In the genomic region with DNA sequence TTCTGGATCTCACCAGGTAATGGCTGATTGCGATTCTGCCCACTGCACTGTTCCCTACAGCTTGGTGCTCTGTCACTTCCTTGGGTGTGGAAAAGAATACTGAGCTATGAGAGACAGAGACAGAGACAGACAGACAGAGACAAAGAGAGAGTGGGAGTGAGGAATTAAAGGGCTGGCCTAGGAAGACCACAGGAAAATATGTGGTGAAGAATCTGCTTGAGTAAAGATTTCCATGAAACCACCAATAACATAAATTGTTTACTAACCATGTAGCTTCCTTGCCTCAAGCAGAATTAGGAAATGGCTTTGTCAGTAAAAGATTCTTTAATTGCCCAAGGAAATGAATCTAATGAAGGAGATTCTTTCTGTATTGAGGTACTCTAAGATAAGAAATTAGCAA, we compare ENCODE assay signal across 18 cellular contexts. TPM values are rescaled to one million over a fixed set of nuclear protein-coding genes. Genes with fewer than 3 reads are reported as not detected.
DNase-seq lines count a peak whose midpoint lies in the region; TF ChIP-seq lines count a peak whose summit lies in the region.
"Had no signal": no experiment of that assay in that cellular context is flagged by ENCODE, and none has a peak within 500 bp of the region (broad histone marks: within the 10 kb centered on the region; RNA-seq: fewer than 3 reads in every experiment).

No MANE protein-coding gene starts in this region.

- H4K20me1 ChIP-seq in GM23248 (ENCODE audit: insufficient read depth): no peaks in the 10 kb centered on the region

- intact Hi-C loops in prostate gland (cut with DNase I): no loop called here

- H3K36me3 Mint-ChIP-seq in progenitor cell of endocrine pancreas (ENCODE audit: insufficient read depth): peaks cover 66% of the 10 kb centered on the region

- H3K9me3 ChIP-seq in GM23248 (ENCODE audit: low read depth) (no peaks in the 10 kb centered on the region), prostate gland (no peaks in the 10 kb centered on the region)
- H3K9me3 ChIP-seq: tibial artery had no signal

- H3K4me3 ChIP-seq in GM23248 (no peak overlapping the region), brain microvascular endothelial cell (ENCODE audit: low read depth, low read length) (no peak overlapping the region), fibroblast of pulmonary artery (replicated peaks; ENCODE audit: low read depth, low read length) (no peak overlapping the region), prostate gland (no peak overlapping the region)
- H3K4me3 ChIP-seq: tibial artery had no signal

- H3K4me1 ChIP-seq in GM23248 (ENCODE audit: insufficient read depth): peaks cover 32% of the 10 kb centered on the region
- H3K4me1 ChIP-seq in prostate gland (replicated peaks): no peaks in the 10 kb centered on the region

- no peaks in the 10 kb centered on the region for H3K4me1 Mint-ChIP-seq in progenitor cell of endocrine pancreas (ENCODE audit: low read depth)
- H3K4me1 Mint-ChIP-seq: central memory CD8-positive, alpha-beta T cell; nephron progenitor cell; stimulated activated memory B cell treated with anti-CD40 and anti-IgM and Interleukin-4, amounts not matched to agents 10 μg/mL and 1 μg/mL and 100 μg/mL, for 72 hours had no signal

- TF ChIP-seq POLR2A in prostate gland (IDR thresholded peaks at IDR 0.05): no peak

- 95 to 100% methylated on average over 1 of the region's 1 CpG for WGBS in GM23248 (ENCODE audit: low coverage in 1 of 2, low lambda C conversion rate in 2 of 2, missing lambda C conversion rate in 2 of 2), 2 experiments
- 89% methylated on average over 1 of the region's 1 CpG for WGBS in prostate gland

- H3K4me2 ChIP-seq in GM23248 (ENCODE audit: unreplicated experiment): peak overlapping the region; percentile 1

- peaks cover 42% of the 10 kb centered on the region for H3F3A ChIP-seq in GM23248 (ENCODE audit: insufficient read depth)

- H3K9ac ChIP-seq in GM23248: no peak overlapping the region

- H3K9me3 Mint-ChIP-seq in progenitor cell of endocrine pancreas (ENCODE audit: low read depth): peaks cover 11% of the 10 kb centered on the region
- H3K9me3 Mint-ChIP-seq: central memory CD8-positive, alpha-beta T cell had no signal

- H2AFZ ChIP-seq in GM23248: no peak overlapping the region

- H3K27ac ChIP-seq in GM23248 (peak overlapping the region; percentile 44), brain microvascular endothelial cell (peak overlapping the region; percentile 49), prostate gland (no peak overlapping the region)
- H3K27ac ChIP-seq: tibial artery had no signal

- H3K79me2 ChIP-seq in GM23248 (ENCODE audit: insufficient read depth): peaks cover 49% of the 10 kb centered on the region

- peak; percentile 43 for DNase-seq in AG08395 (ENCODE audit: low spot score)
- DNase-seq in GM23248: peak; percentile 62
- no peak for DNase-seq in brain microvascular endothelial cell
- peak; percentile 41 for DNase-seq in fibroblast of pulmonary artery (ENCODE audit: low read depth)
- DNase-seq in GM19240 (ENCODE audit: insufficient read length, low spot score): no peak
- DNase-seq in activated CD8-positive, alpha-beta memory T cell treated with anti-CD3 and anti-CD28 coated beads for 24 hours: no peak
- DNase-seq in prostate gland (ENCODE audit: low spot score): no peak
- no peak for DNase-seq in progenitor cell of endocrine pancreas (ENCODE audit: low spot score, unreplicated experiment)
- DNase-seq: activated CD4-positive, alpha-beta T cell treated with anti-CD3 and anti-CD28 coated beads, Interleukin-2, amount 10 ng/mL, durations not matched to agents 7 days and 5 days; activated naive CD4-positive, alpha-beta T cell treated with anti-CD3 and anti-CD28 coated beads, Interleukin-2, amount 50 U/mL, for 16 hours; effector CD8-positive, alpha-beta T cell; KBM-7; NCI-H1048; NCI-H2081; nephron progenitor cell; tibial artery had no signal

- H3K27me3 ChIP-seq in GM23248 (replicated peaks; ENCODE audit: insufficient read depth) (no peaks in the 10 kb centered on the region), brain microvascular endothelial cell (replicated peaks) (no peaks in the 10 kb centered on the region), prostate gland (replicated peaks; ENCODE audit: insufficient read depth) (no peaks in the 10 kb centered on the region)
- H3K27me3 ChIP-seq: tibial artery had no signal

- H3K9me2 ChIP-seq in GM23248 (ENCODE audit: insufficient read depth): no peaks in the 10 kb centered on the region

- H3K36me3 ChIP-seq in GM23248 (ENCODE audit: low read depth): peaks cover 53% of the 10 kb centered on the region
- H3K36me3 ChIP-seq in brain microvascular endothelial cell (replicated peaks): peaks cover 22% of the 10 kb centered on the region
- H3K36me3 ChIP-seq in prostate gland: no peaks in the 10 kb centered on the region

- no peaks in the 10 kb centered on the region for H3K27me3 Mint-ChIP-seq in progenitor cell of endocrine pancreas
- H3K27me3 Mint-ChIP-seq: activated CD4-positive, alpha-beta T cell treated with anti-CD3 and anti-CD28 coated beads, Interleukin-2, amount 10 ng/mL, durations not matched to agents 7 days and 5 days; central memory CD8-positive, alpha-beta T cell; stimulated activated memory B cell treated with anti-CD40 and anti-IgM and Interleukin-4, amounts not matched to agents 10 μg/mL and 1 μg/mL and 100 μg/mL, for 72 hours had no signal

- H3K4me3 Mint-ChIP-seq in progenitor cell of endocrine pancreas (ENCODE audit: low read depth): no peak overlapping the region
- H3K4me3 Mint-ChIP-seq: activated CD4-positive, alpha-beta T cell treated with anti-CD3 and anti-CD28 coated beads, Interleukin-2, amount 10 ng/mL, durations not matched to agents 7 days and 5 days; central memory CD8-positive, alpha-beta T cell; nephron progenitor cell; stimulated activated memory B cell treated with anti-CD40 and anti-IgM and Interleukin-4, amounts not matched to agents 10 μg/mL and 1 μg/mL and 100 μg/mL, for 72 hours had no signal

- no peak overlapping the region for H3K27ac Mint-ChIP-seq in progenitor cell of endocrine pancreas
- H3K27ac Mint-ChIP-seq: nephron progenitor cell; stimulated activated memory B cell treated with anti-CD40 and anti-IgM and Interleukin-4, amounts not matched to agents 10 μg/mL and 1 μg/mL and 100 μg/mL, for 72 hours had no signal

- no peak for TF ChIP-seq CTCF in brain microvascular endothelial cell (IDR thresholded peaks at IDR 0.05; ENCODE audit: low read depth, low read length, missing control alignments)
- TF ChIP-seq CTCF in fibroblast of pulmonary artery (IDR thresholded peaks at IDR 0.05; ENCODE audit: low read length, missing control alignments): no peak
- no peak for TF ChIP-seq CTCF in prostate gland (IDR thresholded peaks at IDR 0.05)
- TF ChIP-seq CTCF in progenitor cell of endocrine pancreas (IDR thresholded peaks at IDR 0.05; ENCODE audit: unreplicated experiment): no peak

- in situ Hi-C loops in GM23248 (cut with MboI): no loop called here
- in situ Hi-C loops in brain microvascular endothelial cell (cut with HindIII; ENCODE audit: low pct_ligation_motif_present, low sequenced_read_pairs): no loop called here

RNA-seq across cellular contexts. Expression of a gene that starts 54.4 kb away (rescaled TPM):
- 144 and 189 TPM in 2 replicates for total RNA-seq in GM23248 (2014; rRNA removed; shearing (Covaris generic))
- polyA plus RNA-seq in GM23248 (2016; fragmentation: Nextera tagmentation; extraction: Ambion mirVana): 284 and 289 TPM in 2 replicates
- total RNA-seq in prostate gland: 100 to 1,000 TPM in 1 of 2 donors, 10 to 100 TPM in 1; 52.5 to 135 TPM
- total RNA-seq in progenitor cell of endocrine pancreas: 127 and 133 TPM in 2 replicates

Comparison
In these comparisons a context has a peak if more than half of its experiments do, and no peak if none do; other contexts are left out.
1. DNase-seq: peak in AG08395 (single experiment), GM23248 (single experiment) and fibroblast of pulmonary artery (single experiment); none in brain microvascular endothelial cell (single experiment), GM19240 (single experiment), activated CD8-positive, alpha-beta memory T cell treated with anti-CD3 and anti-CD28 coated beads for 24 hours (single experiment), prostate gland (single experiment) and progenitor cell of endocrine pancreas (single experiment).
2. H3K27ac ChIP-seq: peak in GM23248 (single experiment) and brain microvascular endothelial cell (single experiment); none in prostate gland (0 of 2).